8 cellular contexts compared by ENCODE assay signal in the genomic region with DNA sequence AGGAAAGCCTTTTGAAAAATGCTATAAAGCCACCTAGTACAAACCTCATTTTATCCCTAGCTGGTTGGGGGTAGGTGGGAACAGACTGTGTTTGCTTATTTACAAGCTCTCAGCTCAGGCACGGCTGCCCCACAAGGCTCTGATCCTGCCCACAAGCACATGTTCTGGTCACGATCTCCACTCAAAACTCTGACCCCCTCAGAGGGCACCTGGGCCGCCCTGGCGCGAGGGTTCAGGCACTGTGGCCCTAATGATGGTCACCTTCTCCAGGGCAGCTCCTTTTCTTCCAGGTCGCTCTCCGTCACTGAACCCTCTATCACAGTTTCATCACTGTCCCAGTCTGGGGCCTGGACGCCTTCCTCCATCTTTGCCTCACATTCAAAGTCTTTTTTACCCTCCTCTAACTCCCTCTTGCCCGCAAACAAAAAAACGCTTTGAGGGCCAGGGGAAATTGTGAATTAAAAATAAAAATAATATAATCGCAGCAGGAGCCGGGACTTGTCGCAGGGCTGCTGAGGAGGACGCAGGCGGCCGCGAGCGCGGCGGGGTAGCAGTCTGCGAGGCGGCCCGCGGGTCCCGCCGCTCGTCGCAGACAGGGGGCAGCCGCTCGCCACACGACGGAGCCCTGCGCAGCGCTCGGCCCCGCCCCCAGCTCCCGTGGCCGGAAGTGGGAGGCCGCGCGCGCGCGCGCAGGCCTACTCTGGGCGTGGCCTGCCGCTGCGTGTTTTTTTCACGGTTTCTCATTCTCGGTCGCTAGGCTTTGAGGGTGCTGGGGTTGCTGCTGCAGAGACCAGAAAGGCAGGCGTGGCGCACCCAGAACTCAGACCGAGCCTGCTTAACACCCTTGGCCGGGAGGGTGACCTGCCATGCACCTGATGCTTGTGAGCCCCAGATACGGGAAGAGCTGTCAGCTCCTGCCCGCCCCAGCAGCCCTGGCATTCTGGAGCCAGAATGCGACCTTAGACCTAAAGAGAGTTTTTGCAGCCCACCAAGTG. TPM values are rescaled to one million over a fixed set of nuclear protein-coding genes. Genes with fewer than 3 reads are reported as not detected.
DNase-seq lines count a peak whose midpoint lies in the region; ATAC-seq and TF ChIP-seq lines count a peak whose summit lies in the region.

A gene with protein sequence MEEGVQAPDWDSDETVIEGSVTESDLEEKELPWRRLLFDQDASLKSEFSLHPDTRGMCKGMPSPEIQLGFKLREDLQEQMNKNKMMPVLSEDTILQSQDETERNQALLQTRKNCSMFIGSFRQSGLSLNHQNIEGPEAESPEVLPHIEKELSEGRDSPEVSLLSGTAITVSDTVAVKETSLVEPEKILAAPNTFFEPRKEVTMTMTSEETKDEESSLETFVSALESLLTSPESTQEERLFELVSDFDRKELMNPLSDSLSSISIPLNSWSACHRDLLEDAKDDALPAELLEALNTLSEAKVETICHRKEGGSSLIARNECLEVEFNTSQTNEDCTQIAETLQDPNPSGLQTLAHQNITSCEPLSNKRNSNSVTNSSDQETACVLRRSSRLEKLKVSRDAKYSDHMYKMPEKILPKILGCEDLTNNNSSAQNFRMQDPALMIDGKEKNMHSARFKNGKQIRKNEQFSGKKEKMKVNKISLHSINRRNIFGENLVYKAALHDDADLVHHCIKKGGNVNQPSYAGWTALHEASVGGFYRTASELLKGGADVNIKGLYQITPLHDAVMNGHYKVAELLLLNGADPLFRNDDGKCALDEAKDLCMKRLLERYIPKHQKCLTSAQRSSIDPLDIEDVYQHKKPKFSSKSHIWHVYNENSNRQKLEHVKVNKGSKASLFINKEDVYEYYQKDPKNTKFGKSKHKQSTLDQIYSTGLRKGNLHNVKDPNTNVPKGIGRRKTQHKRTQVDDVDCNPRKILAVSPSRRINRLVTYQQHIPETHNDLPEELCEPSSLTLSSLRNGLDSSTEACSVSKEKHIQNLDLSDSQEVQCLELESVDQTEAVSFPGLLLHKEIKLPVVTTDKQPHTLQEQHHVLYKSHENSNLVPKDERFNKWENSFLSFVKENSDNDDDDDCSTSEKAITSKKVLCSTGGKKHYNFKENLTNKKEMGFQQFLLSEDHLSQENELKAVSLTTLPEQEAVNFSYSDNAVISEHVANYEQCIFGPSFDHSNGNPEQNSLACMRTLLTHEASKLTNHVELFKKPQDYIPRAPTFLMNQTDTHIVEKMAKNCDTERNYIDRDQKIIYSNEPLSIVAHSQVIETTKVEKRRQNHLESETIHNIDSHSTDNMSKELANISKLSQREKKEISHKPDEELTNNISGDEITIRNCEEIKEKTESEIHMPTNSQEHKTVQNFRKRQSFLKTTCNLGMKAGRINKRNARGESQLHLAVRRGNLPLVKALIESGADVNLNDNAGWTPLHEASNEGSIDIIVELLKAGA (N-terminal part only) (minus strand): TSS at position 557 of the 995 bp plus-strand sequence. CDS start 192 bp downstream, at position 365.

- H3K36me3 Mint-ChIP-seq in CD4-positive, CD25-positive, alpha-beta regulatory T cell: no peaks in the 10 kb centered on the region
- H3K36me3 Mint-ChIP-seq in activated CD4-positive, alpha-beta memory T cell treated with anti-CD3 and anti-CD28 coated beads, Interleukin-2, amount 10 ng/mL, durations not matched to agents 7 days and 5 days (ENCODE audit: low read depth): no peaks in the 10 kb centered on the region

- H3K4me3 Mint-ChIP-seq in CD4-positive, CD25-positive, alpha-beta regulatory T cell: peak within 1 kb of the TSS; percentile 92 to 95 (median 92)
- H3K4me3 Mint-ChIP-seq in activated CD4-positive, alpha-beta memory T cell treated with anti-CD3 and anti-CD28 coated beads, Interleukin-2, amount 10 ng/mL, durations not matched to agents 7 days and 5 days: peak within 1 kb of the TSS; percentile 86

- no peaks in the 10 kb centered on the region for H3K27me3 ChIP-seq in CD4-positive, CD25-positive, alpha-beta regulatory T cell (ENCODE audit: control insufficient read depth, insufficient read depth, low read length)
- H3K27me3 ChIP-seq in lung (ENCODE audit: control insufficient read depth, insufficient read depth): no peaks in the 10 kb centered on the region

- H3K27me3 Mint-ChIP-seq in CD4-positive, CD25-positive, alpha-beta regulatory T cell: peaks cover under 1% of the 10 kb centered on the region
- H3K27me3 Mint-ChIP-seq in activated CD4-positive, alpha-beta memory T cell treated with anti-CD3 and anti-CD28 coated beads, Interleukin-2, amount 10 ng/mL, durations not matched to agents 7 days and 5 days: no peaks in the 10 kb centered on the region

- H3K4me1 Mint-ChIP-seq in CD4-positive, CD25-positive, alpha-beta regulatory T cell: peaks cover 8 to 27% (median 15%) of the 10 kb centered on the region in 4 donors
- H3K4me1 Mint-ChIP-seq in activated CD4-positive, alpha-beta memory T cell treated with anti-CD3 and anti-CD28 coated beads, Interleukin-2, amount 10 ng/mL, durations not matched to agents 7 days and 5 days: peaks cover 15% of the 10 kb centered on the region

- H3K27ac ChIP-seq in CD4-positive, CD25-positive, alpha-beta regulatory T cell (ENCODE audit: insufficient read depth, low read length, poor library complexity, severe bottlenecking): peak within 1 kb of the TSS; percentile 82
- H3K27ac ChIP-seq in lung (ENCODE audit: low read depth in 1 of 2, low read length in 1 of 2): peak within 1 kb of the TSS in 1 of 2 donors; percentile 94

- ATAC-seq in CD4-positive, CD25-positive, alpha-beta regulatory T cell (ENCODE audit: low read depth in 2 of 2): peak; percentile 97 to 98
- ATAC-seq in GM19328 (IDR thresholded peaks at IDR 0.05; ENCODE audit: unreplicated experiment): peak; percentile 99
- peak; percentile 91 for ATAC-seq in HG03469 (IDR thresholded peaks at IDR 0.05; ENCODE audit: unreplicated experiment)
- ATAC-seq in lung (ENCODE audit: insufficient read depth, low FRiP score): peak; percentile 100

- H3K4me3 ChIP-seq in CD4-positive, CD25-positive, alpha-beta regulatory T cell (ENCODE audit: low read depth, low read length): peak within 1 kb of the TSS; percentile 81
- peak within 1 kb of the TSS; percentile 70 for H3K4me3 ChIP-seq in lung

- peak; percentile 84 to 93 (median 92) for DNase-seq in CD4-positive, CD25-positive, alpha-beta regulatory T cell
- DNase-seq in NCI-H748 treated with DMSO at 0.1 percent for 48 hours (lab: John Stamatoyannopoulos, UW) (peak; percentile 62), ecto neural progenitor cell (ENCODE audit: low spot score) (peak; percentile 86), lung (ENCODE audit: low spot score) (peak; percentile 84)
- peak; percentile 88 for DNase-seq in activated CD4-positive, alpha-beta memory T cell treated with anti-CD3 and anti-CD28 coated beads, Interleukin-2, amount 10 ng/mL, durations not matched to agents 7 days and 5 days
- DNase-seq in stimulated activated CD4-positive, alpha-beta T cell treated with anti-CD3 and anti-CD28 coated beads, TNF-alpha, amount 100 ng/mL, for 24 hours (ENCODE audit: low read depth in 3 of 3): peak; percentile 77 to 83 (median 83)

- POLR2A ChIA-PET in activated CD4-positive, alpha-beta memory T cell treated with anti-CD3 and anti-CD28 coated beads, Interleukin-2, amount 10 ng/mL, durations not matched to agents 7 days and 5 days (lab: Charles Lee): interaction anchor here (0.6 to 3.7 kb wide), 15 partner anchors 11 to 1737 kb away, joined by 3 to 24 read pairs (median 5); a partner anchor contains a TSS

- H3K36me3 ChIP-seq in CD4-positive, CD25-positive, alpha-beta regulatory T cell (ENCODE audit: control insufficient read depth, insufficient read depth, low read length): no peaks in the 10 kb centered on the region
- no peaks in the 10 kb centered on the region for H3K36me3 ChIP-seq in lung (ENCODE audit: control insufficient read depth in 2 of 2, insufficient read depth in 2 of 2, low read length in 2 of 2)

- no peaks in the 10 kb centered on the region for H3K9me3 ChIP-seq in CD4-positive, CD25-positive, alpha-beta regulatory T cell (ENCODE audit: control insufficient read depth in 2 of 2, low read length in 2 of 2)
- no peaks in the 10 kb centered on the region for H3K9me3 ChIP-seq in lung (ENCODE audit: control insufficient read depth in 2 of 2, insufficient read depth in 1 of 2, low read length in 1 of 2)

- CTCF ChIA-PET in activated CD4-positive, alpha-beta memory T cell treated with anti-CD3 and anti-CD28 coated beads, Interleukin-2, amount 10 ng/mL, durations not matched to agents 7 days and 5 days (lab: Charles Lee): interaction anchor here (0.5 to 3.7 kb wide), 45 partner anchors 10 to 1167 kb away, joined by 3 to 37 read pairs (median 4); a partner anchor contains a TSS

- H3K27ac Mint-ChIP-seq in CD4-positive, CD25-positive, alpha-beta regulatory T cell: peak within 1 kb of the TSS; percentile 96 to 99 (median 97)
- peak within 1 kb of the TSS; percentile 79 for H3K27ac Mint-ChIP-seq in activated CD4-positive, alpha-beta memory T cell treated with anti-CD3 and anti-CD28 coated beads, Interleukin-2, amount 10 ng/mL, durations not matched to agents 7 days and 5 days

- peaks cover 0 to 1% (median 0%) of the 10 kb centered on the region in 7 donors for H3K9me3 Mint-ChIP-seq in CD4-positive, CD25-positive, alpha-beta regulatory T cell
- H3K9me3 Mint-ChIP-seq in activated CD4-positive, alpha-beta memory T cell treated with anti-CD3 and anti-CD28 coated beads, Interleukin-2, amount 10 ng/mL, durations not matched to agents 7 days and 5 days: no peaks in the 10 kb centered on the region

- peak; percentile 90 for TF ChIP-seq CTCF in lung (IDR thresholded peaks at IDR 0.05; ENCODE audit: control extremely low read depth, extremely low read depth)

- WGBS in lung, 2 donors: 4 to 5% methylated on average over 58 of the region's 58 CpGs

- peaks cover 16% of the 10 kb centered on the region for H3K4me1 ChIP-seq in CD4-positive, CD25-positive, alpha-beta regulatory T cell (ENCODE audit: control insufficient read depth, insufficient read depth, low read length, poor library complexity, severe bottlenecking)
- H3K4me1 ChIP-seq in lung (ENCODE audit: control insufficient read depth in 2 of 2, insufficient read depth in 2 of 2, low read length in 2 of 2): peaks cover 0 to 2% of the 10 kb centered on the region in 2 donors

RNA-seq across cellular contexts. Expression of the gene that starts here (rescaled TPM):
- total RNA-seq in CD4-positive, CD25-positive, alpha-beta regulatory T cell: 0.52 TPM
- under 1 TPM; 0.48 to 0.65 (median 0.51) TPM for polyA plus RNA-seq in CD4-positive, CD25-positive, alpha-beta regulatory T cell
- under 1 TPM; 0.05 to 0.18 TPM for total RNA-seq in activated CD4-positive, alpha-beta memory T cell treated with anti-CD3 and anti-CD28 coated beads, Interleukin-2, amount 10 ng/mL, durations not matched to agents 7 days and 5 days
- total RNA-seq in lung: under 1 TPM; 0.25 to 0.51 TPM
- under 1 TPM; 0.06 to 0.08 TPM for polyA plus RNA-seq in lung

Comparison
In these comparisons a context has a peak if more than half of its experiments do, and no peak if none do; other contexts are left out.
1. Peak in DNase-seq, ATAC-seq, H3K4me3 ChIP-seq and H3K27ac ChIP-seq in CD4-positive, CD25-positive, alpha-beta regulatory T cell; RNA of the gene not detected or under 1 TPM.
2. Peak in DNase-seq in activated CD4-positive, alpha-beta memory T cell treated with anti-CD3 and anti-CD28 coated beads, Interleukin-2, amount 10 ng/mL, durations not matched to agents 7 days and 5 days; RNA of the gene not detected or under 1 TPM.
3. Peak in DNase-seq, ATAC-seq and H3K4me3 ChIP-seq in lung; RNA of the gene not detected or under 1 TPM.